In genomic region chr20:62357681-62358080, GRCh38 we compare ENCODE assay signal across 1 cellular context.
TF ChIP-seq lines count a peak whose summit lies in the region.

No MANE protein-coding gene starts in this region.

TF ChIP-seq in H1, 55 proteins besides CTCF, POLR2A, EP300 and RAD21:
- TF ChIP-seq BACH1 (IDR thresholded peaks at IDR 0.05; ENCODE audit: low read length) (no peak), CBX5 (IDR thresholded peaks at IDR 0.05; ENCODE audit: low read depth, low read length) (no peak)
